Comparison of ENCODE assay signal across 15 cellular contexts in genomic region chr14:68668028-68668427, GRCh38.
DNase-seq lines count a peak whose midpoint lies in the region; ATAC-seq and TF ChIP-seq lines count a peak whose summit lies in the region.
"Had no signal": no experiment of that assay in that cellular context is flagged by ENCODE, and none has a peak within 500 bp of the region (broad histone marks: within the 10 kb centered on the region; RNA-seq: fewer than 3 reads in every experiment).

No MANE protein-coding gene starts in this region.

- H3K9ac ChIP-seq in rectal smooth muscle tissue (ENCODE audit: low read length): no peak overlapping the region

- intact Hi-C loops in A673 (cut with micrococcal nuclease; ENCODE audit: unreplicated experiment): no loop called here

- 93% methylated on average over 4 of the region's 4 CpGs for WGBS in hepatocyte (ENCODE audit: low lambda C conversion rate, missing lambda C conversion rate)

- TF ChIP-seq CTCF in A673 (conservative IDR thresholded peaks at IDR 0.05; ENCODE audit: low read depth, low read length) (no peak), VCaP (conservative IDR thresholded peaks at IDR 0.05) (no peak), hepatocyte (IDR thresholded peaks at IDR 0.05; ENCODE audit: poor library complexity) (no peak)

- in situ Hi-C loops in G401 (cut with HindIII; ENCODE audit: low sequenced_read_pairs): no loop called here

- no peaks in the 10 kb centered on the region for H4K20me1 ChIP-seq in hepatocyte (ENCODE audit: insufficient read depth, poor library complexity, severe bottlenecking)

- H3K9me3 ChIP-seq in A673 (ENCODE audit: low read depth, low read length, poor library complexity, severe bottlenecking): no peaks in the 10 kb centered on the region
- no peaks in the 10 kb centered on the region for H3K9me3 ChIP-seq in hepatocyte (ENCODE audit: low read depth)
- no peaks in the 10 kb centered on the region for H3K9me3 ChIP-seq in CD8-positive, alpha-beta memory T cell (ENCODE audit: low read length)
- H3K9me3 ChIP-seq: neutrophil, spleen had no signal

- H2AFZ ChIP-seq in hepatocyte: no peak overlapping the region

- POLR2A ChIA-PET in A673 (lab: Charles Lee; ENCODE audit: low non-redundant PET): interaction anchor here (0.6 kb wide), 1 partner anchor 13 kb away, joined by 3 read pairs; no protein-coding TSS in a partner anchor
- POLR2A ChIA-PET in CD8-positive, alpha-beta memory T cell (lab: Charles Lee): interaction anchor here (0.5 to 0.9 kb wide), 2 partner anchors 14 to 120 kb away, joined by 3 to 4 read pairs; no protein-coding TSS in a partner anchor

- H3K4me1 Mint-ChIP-seq in CD8-positive, alpha-beta memory T cell: peaks cover 32 to 37% (median 33%) of the 10 kb centered on the region in 3 donors

- H3K9me3 Mint-ChIP-seq in CD8-positive, alpha-beta memory T cell: peaks cover 0 to 2% (median 0%) of the 10 kb centered on the region in 5 donors

- H3K27me3 Mint-ChIP-seq in CD8-positive, alpha-beta memory T cell: no peaks in the 10 kb centered on the region

- H3K4me1 ChIP-seq in A673 (ENCODE audit: insufficient read depth, low read length, poor library complexity, severe bottlenecking) (peaks cover 49% of the 10 kb centered on the region), hepatocyte (ENCODE audit: insufficient read depth) (peaks cover 48% of the 10 kb centered on the region), rectal smooth muscle tissue (ENCODE audit: control insufficient read depth, insufficient read depth, low read length) (peaks cover 66% of the 10 kb centered on the region)
- H3K4me1 ChIP-seq in CD8-positive, alpha-beta memory T cell (ENCODE audit: insufficient read depth, low read length): peaks cover 17% of the 10 kb centered on the region

- H3K36me3 ChIP-seq in A673 (ENCODE audit: insufficient read depth, low read length, poor library complexity, severe bottlenecking) (no peaks in the 10 kb centered on the region), hepatocyte (replicated peaks; ENCODE audit: insufficient read depth, low read depth) (no peaks in the 10 kb centered on the region), rectal smooth muscle tissue (ENCODE audit: control insufficient read depth, insufficient read depth, low read length) (no peaks in the 10 kb centered on the region)
- H3K36me3 ChIP-seq in CD8-positive, alpha-beta memory T cell (ENCODE audit: insufficient read depth, low read length): no peaks in the 10 kb centered on the region
- H3K36me3 ChIP-seq: neutrophil, spleen had no signal

- H3K27ac ChIP-seq in A673 (ENCODE audit: low read depth, low read length, poor library complexity, severe bottlenecking) (peak overlapping the region; percentile 84), VCaP (peak overlapping the region; percentile 21; the same call in 1 of the 2 replicates), hepatocyte (peak overlapping the region; percentile 83), rectal smooth muscle tissue (ENCODE audit: low read depth, low read length) (peak overlapping the region; percentile 62)
- H3K27ac ChIP-seq in CD8-positive, alpha-beta memory T cell (ENCODE audit: low read depth, low read length): no peak overlapping the region
- H3K27ac ChIP-seq: HL-60, neutrophil had no signal

- H3K36me3 Mint-ChIP-seq in CD8-positive, alpha-beta memory T cell: peaks cover 0 to 1% (median 0%) of the 10 kb centered on the region in 3 donors

- DNase-seq in A673 (ENCODE audit: low spot score) (no peak), hepatocyte (ENCODE audit: low spot score) (no peak), G401 (ENCODE audit: low spot score) (no peak)
- DNase-seq in CD8-positive, alpha-beta memory T cell: no peak
- DNase-seq: activated CD4-positive, alpha-beta T cell treated with anti-CD3 and anti-CD28 coated beads, Interleukin-2, amount 50 U/mL, for 4 hours; COR-L47; NCI-H1417; spleen; stimulated activated naive CD4-positive, alpha-beta T cell treated with Interleukin-2 at 50 U/mL for 16 hours had no signal

- H3K27ac Mint-ChIP-seq in CD8-positive, alpha-beta memory T cell: no peak overlapping the region

- ATAC-seq in HG03521 (IDR thresholded peaks at IDR 0.05; ENCODE audit: unreplicated experiment): no peak
- no peak for ATAC-seq in GM19463 (IDR thresholded peaks at IDR 0.05; ENCODE audit: unreplicated experiment)

- no peak overlapping the region for H3K4me2 ChIP-seq in hepatocyte

- H3K9me2 ChIP-seq in hepatocyte (replicated peaks; ENCODE audit: insufficient read depth): no peaks in the 10 kb centered on the region

- H3K4me3 Mint-ChIP-seq in CD8-positive, alpha-beta memory T cell: no peak overlapping the region

- no peaks in the 10 kb centered on the region for H3K79me2 ChIP-seq in hepatocyte

- H3K4me3 ChIP-seq in A673 (ENCODE audit: low read depth, low read length, poor library complexity, severe bottlenecking): no peak overlapping the region
- H3K4me3 ChIP-seq in hepatocyte: no peak overlapping the region
- H3K4me3 ChIP-seq in rectal smooth muscle tissue (ENCODE audit: low read length): no peak overlapping the region
- no peak overlapping the region for H3K4me3 ChIP-seq in CD8-positive, alpha-beta memory T cell (ENCODE audit: low read length)
- H3K4me3 ChIP-seq: spleen had no signal

- no peaks in the 10 kb centered on the region for H3K27me3 ChIP-seq in A673 (replicated peaks; ENCODE audit: insufficient read depth, low read depth, low read length, poor library complexity)
- H3K27me3 ChIP-seq in hepatocyte: no peaks in the 10 kb centered on the region
- no peaks in the 10 kb centered on the region for H3K27me3 ChIP-seq in rectal smooth muscle tissue (ENCODE audit: control insufficient read depth, insufficient read depth, low read length)
- H3K27me3 ChIP-seq in CD8-positive, alpha-beta memory T cell (ENCODE audit: insufficient read depth, low read length, poor library complexity, severe bottlenecking): no peaks in the 10 kb centered on the region
- H3K27me3 ChIP-seq: neutrophil, spleen had no signal

- CTCF ChIA-PET in A673 (lab: Charles Lee): no interaction called here
- CTCF ChIA-PET in CD8-positive, alpha-beta memory T cell (lab: Charles Lee): no interaction called here

- no TSS peak for BruUV-seq in A673 (replicated peaks; lab: Mats Ljungman, UMichigan)
